In genomic region chr5:6736524-6737042, GRCh38 we compare ENCODE assay signal across 16 cellular contexts. TPM values are rescaled to one million over a fixed set of nuclear protein-coding genes. Genes with fewer than 3 reads are reported as not detected.
DNase-seq lines count a peak whose midpoint lies in the region; ATAC-seq and TF ChIP-seq lines count a peak whose summit lies in the region.
"Had no signal": no experiment of that assay in that cellular context is flagged by ENCODE, and none has a peak within 500 bp of the region (broad histone marks: within the 10 kb centered on the region; RNA-seq: fewer than 3 reads in every experiment).

No MANE protein-coding gene starts in this region.

- H3K27me3 ChIP-seq in OCI-LY3 (ENCODE audit: low read depth, low read length): no peaks in the 10 kb centered on the region
- H3K27me3 ChIP-seq in endodermal cell (ENCODE audit: control insufficient read depth, insufficient read depth, low read length, poor library complexity, severe bottlenecking): no peaks in the 10 kb centered on the region

- H3K4me1 Mint-ChIP-seq in natural killer cell treated with Interleukin-12 subunit alpha and Interleukin-12 subunit beta and Interleukin-15 and Interleukin-18, amount 100 ng/mL, for 72 hours (ENCODE audit: low read depth in 2 of 2): peaks cover 35 to 39% of the 10 kb centered on the region in 2 donors
- H3K4me1 Mint-ChIP-seq in natural killer cell (peaks cover 34 to 36% of the 10 kb centered on the region in 2 donors), endodermal cell (peaks cover 9% of the 10 kb centered on the region)

- H3K36me3 Mint-ChIP-seq in natural killer cell treated with Interleukin-12 subunit alpha and Interleukin-12 subunit beta and Interleukin-15 and Interleukin-18, amount 100 ng/mL, for 72 hours: peaks cover 11% of the 10 kb centered on the region
- H3K36me3 Mint-ChIP-seq in natural killer cell (no peaks in the 10 kb centered on the region), endodermal cell (ENCODE audit: low read depth) (peaks cover 28% of the 10 kb centered on the region)

- H3K36me3 ChIP-seq in OCI-LY3 (replicated peaks; ENCODE audit: low read depth, low read length): peaks cover 52% of the 10 kb centered on the region
- H3K36me3 ChIP-seq in endodermal cell (ENCODE audit: control insufficient read depth, insufficient read depth, low read length): peaks cover 39% of the 10 kb centered on the region

- H3K27me3 Mint-ChIP-seq in natural killer cell treated with Interleukin-12 subunit alpha and Interleukin-12 subunit beta and Interleukin-15 and Interleukin-18, amount 100 ng/mL, for 72 hours: no peaks in the 10 kb centered on the region
- H3K27me3 Mint-ChIP-seq in natural killer cell (ENCODE audit: low read depth in 2 of 2) (no peaks in the 10 kb centered on the region), endodermal cell (ENCODE audit: insufficient read depth) (no peaks in the 10 kb centered on the region)
- H3K27me3 Mint-ChIP-seq: T-cell had no signal

- H2AFZ ChIP-seq in OCI-LY3 (ENCODE audit: low read depth, low read length): no peak overlapping the region

- H3K27ac ChIP-seq in OCI-LY3 (ENCODE audit: low read length) (peak overlapping the region; percentile 98), endodermal cell (ENCODE audit: low read depth, low read length) (no peak overlapping the region)
- H3K27ac ChIP-seq: HL-60 had no signal

- H3K4me1 ChIP-seq in OCI-LY3 (ENCODE audit: low read length) (peaks cover 77% of the 10 kb centered on the region), endodermal cell (ENCODE audit: control insufficient read depth, insufficient read depth, low read length) (no peaks in the 10 kb centered on the region)

- POLR2A ChIA-PET in GM10248 (lab: Yijun Ruan, JAX): interaction anchor here (0.8 kb wide), 1 partner anchor 8 kb away, joined by 9 read pairs; no protein-coding TSS in a partner anchor

- H3K9ac ChIP-seq in OCI-LY3 (ENCODE audit: low read length): peak overlapping the region; percentile 63; the same call in 1 of the 2 replicates
- H3K9ac ChIP-seq in endodermal cell (ENCODE audit: extremely low read depth, low read length, poor library complexity, severe bottlenecking): no peak overlapping the region

- 96 to 100% methylated on average over 8 to 9 of the region's 9 CpGs for WGBS in endodermal cell (ENCODE audit: insufficient coverage in 1 of 2, insufficient read length in 1 of 2), 2 experiments

- H3K4me2 ChIP-seq in OCI-LY3 (ENCODE audit: low read length): peak overlapping the region; percentile 94

- H3K4me3 ChIP-seq in OCI-LY3 (ENCODE audit: low read length) (peak overlapping the region; percentile 66), endodermal cell (ENCODE audit: low read length) (no peak overlapping the region)

- intact Hi-C loops in natural killer cell (cut with micrococcal nuclease): no loop called here

- H3K9me3 ChIP-seq in OCI-LY3 (ENCODE audit: insufficient read depth, low read length) (no peaks in the 10 kb centered on the region), endodermal cell (ENCODE audit: control insufficient read depth, low read length) (no peaks in the 10 kb centered on the region)

- H3K27ac Mint-ChIP-seq in natural killer cell treated with Interleukin-12 subunit alpha and Interleukin-12 subunit beta and Interleukin-15 and Interleukin-18, amount 100 ng/mL, for 72 hours: peak overlapping the region; percentile 77 to 93
- H3K27ac Mint-ChIP-seq in natural killer cell (peak overlapping the region in 1 of 2 donors; percentile 37), endodermal cell (peak overlapping the region; percentile 16)

- H4K20me1 ChIP-seq in OCI-LY3 (ENCODE audit: insufficient read depth, low read length): peaks cover 49% of the 10 kb centered on the region

- TF ChIP-seq CTCF in natural killer cell (IDR thresholded peaks at IDR 0.05) (no peak), OCI-LY3 (IDR thresholded peaks at IDR 0.05; ENCODE audit: low read depth, low read length) (no peak), endodermal cell (conservative IDR thresholded peaks at IDR 0.05) (no peak), GM10248 (IDR thresholded peaks at IDR 0.05; ENCODE audit: control extremely low read depth, extremely low read depth, low read depth, missing control alignments) (no peak)

- H3K4me3 Mint-ChIP-seq in natural killer cell treated with Interleukin-12 subunit alpha and Interleukin-12 subunit beta and Interleukin-15 and Interleukin-18, amount 100 ng/mL, for 72 hours: peak overlapping the region; percentile 57
- H3K4me3 Mint-ChIP-seq in natural killer cell (no peak overlapping the region), endodermal cell (no peak overlapping the region)
- H3K4me3 Mint-ChIP-seq: T-cell had no signal

- H3K79me2 ChIP-seq in OCI-LY3 (ENCODE audit: low read length): peaks cover 88% of the 10 kb centered on the region

- DNase-seq in natural killer cell treated with Interleukin-12 subunit alpha and Interleukin-12 subunit beta and Interleukin-15 and Interleukin-18, amount 100 ng/mL, for 72 hours (ENCODE audit: low spot score): no peak
- DNase-seq in natural killer cell (no peak), endodermal cell (no peak), GM10248 (ENCODE audit: extremely low spot score) (no peak), DMS79 (lab: John Stamatoyannopoulos, UW) (no peak)
- DNase-seq: central memory CD4-positive, alpha-beta T cell; HCEC 1CT; NCI-H2171 treated with DMSO at 0.1 percent for 48 hours; OCI-M1; retina; T-cell had no signal

- CTCF ChIA-PET in GM10248 (lab: Yijun Ruan, JAX): interaction anchor here (0.8 to 3.5 kb wide), 3 partner anchors 8 to 9 kb away, joined by 3 to 29 read pairs (median 4); no protein-coding TSS in a partner anchor

- no peak for ATAC-seq in natural killer cell treated with Interleukin-12 subunit alpha and Interleukin-12 subunit beta and Interleukin-15 and Interleukin-18, amount 100 ng/mL, for 72 hours
- ATAC-seq in natural killer cell: no peak
- no peak for ATAC-seq in HG03432 (IDR thresholded peaks at IDR 0.05; ENCODE audit: unreplicated experiment)
- no peak for ATAC-seq in GM21619 (IDR thresholded peaks at IDR 0.05; ENCODE audit: unreplicated experiment)
- ATAC-seq: esophagus mucosa, T-cell had no signal

- no peaks in the 10 kb centered on the region for H3K9me3 Mint-ChIP-seq in natural killer cell treated with Interleukin-12 subunit alpha and Interleukin-12 subunit beta and Interleukin-15 and Interleukin-18, amount 100 ng/mL, for 72 hours
- H3K9me3 Mint-ChIP-seq in natural killer cell: no peaks in the 10 kb centered on the region
- H3K9me3 Mint-ChIP-seq in endodermal cell: no peaks in the 10 kb centered on the region
- H3K9me3 Mint-ChIP-seq: T-cell had no signal

RNA-seq across cellular contexts. Expression of gene TENT4A, which starts 23.4 kb away (rescaled TPM):
- 10 to 100 TPM; 37.8 to 69.9 TPM for total RNA-seq in natural killer cell treated with Interleukin-12 subunit alpha and Interleukin-12 subunit beta and Interleukin-15 and Interleukin-18, amount 100 ng/mL, for 72 hours
- 10 to 100 TPM; 36.0 to 65.6 (median 44.9) TPM for total RNA-seq in natural killer cell
- total RNA-seq in endodermal cell: 10 to 100 TPM; 25.5 to 32.7 TPM
- 28.5 TPM for polyA plus RNA-seq in endodermal cell (2013, experiment 1 of 2)
- 31.3 TPM for polyA plus RNA-seq in endodermal cell (2013, experiment 2 of 2)
